9 cellular contexts compared by ENCODE assay signal in genomic region chr12:19322376-19322775, GRCh38.
"Had no signal": no experiment of that assay in that cellular context is flagged by ENCODE, and none has a peak within 500 bp of the region (broad histone marks: within the 10 kb centered on the region; RNA-seq: fewer than 3 reads in every experiment).

No MANE protein-coding gene starts in this region.

- DNase-seq: GM23248, GOT3, H7, HFFc6 had no signal

- H3K36me3 Mint-ChIP-seq: IgD-negative memory B cell had no signal

- ATAC-seq: HCT116, HepG2 had no signal

- H3K4me1 Mint-ChIP-seq: IgD-negative memory B cell had no signal

- H3K4me3 ChIP-seq: GM23248, HAP-1 had no signal

- H3K27ac ChIP-seq: GM23248, HL-60 had no signal

- H3K4me1 ChIP-seq: HAP-1 had no signal

- H3K27ac Mint-ChIP-seq: HFFc6, IgD-negative memory B cell had no signal

- H3K9me3 Mint-ChIP-seq: IgD-negative memory B cell had no signal

- H3K27me3 Mint-ChIP-seq: IgD-negative memory B cell had no signal

- H3K9ac ChIP-seq: GM23248 had no signal

- H3K4me3 Mint-ChIP-seq: HFFc6, IgD-negative memory B cell had no signal
